24 cellular contexts compared by ENCODE assay signal in the genomic region with DNA sequence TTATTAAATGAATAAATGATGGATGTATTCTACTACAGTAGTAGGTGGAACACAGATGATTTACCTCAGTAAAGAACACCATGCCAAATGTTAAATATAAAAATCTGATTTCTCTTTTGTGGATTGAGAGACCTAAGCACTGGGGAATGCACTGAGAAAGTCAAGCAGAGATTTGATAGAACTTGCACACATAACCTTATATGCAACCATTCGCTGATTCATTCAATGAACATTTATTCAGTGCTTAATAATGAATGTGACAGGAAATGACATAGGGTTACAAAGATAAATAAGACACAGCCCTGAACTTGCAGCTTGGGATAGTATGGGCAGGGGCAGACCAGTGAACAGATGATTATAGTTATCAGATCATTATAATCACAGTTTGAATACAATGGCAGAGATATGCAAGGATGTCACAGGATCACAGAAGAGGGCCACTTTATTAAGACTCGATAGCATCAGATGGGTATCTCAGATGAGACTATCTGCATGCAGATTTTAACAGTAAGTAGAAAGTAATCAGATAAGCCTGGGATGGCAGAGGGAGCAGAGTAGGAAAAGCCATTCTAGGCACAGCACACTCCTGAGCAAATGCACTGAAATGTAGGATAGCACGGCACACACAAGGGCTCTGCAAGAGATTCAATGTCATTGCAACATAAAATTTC.
"Had no signal": no experiment of that assay in that cellular context is flagged by ENCODE, and none has a peak within 500 bp of the region (broad histone marks: within the 10 kb centered on the region; RNA-seq: fewer than 3 reads in every experiment).

No MANE protein-coding gene starts in this region.

- H3K9me3 Mint-ChIP-seq: activated T-helper 2 cell treated with anti-CD3 and anti-CD28 coated beads, Interferon-gamma antibody, Interleukin-2, Interleukin-4, amounts not matched to agents 10 μg/mL and 5 μg/mL and 100 μg/mL, durations not matched to agents 14 hours and 24 hours and 36 hours; endodermal cell had no signal

- H3K36me3 Mint-ChIP-seq: activated naive CD8-positive, alpha-beta T cell treated with anti-CD3 and anti-CD28 coated beads, Interleukin-2, amount 10 ng/mL, durations not matched to agents 7 days and 5 days; naive B cell; stimulated activated effector memory CD8-positive, alpha-beta T cell treated with anti-CD3 and anti-CD28 coated beads, Interleukin-12 subunit alpha, Interleukin-12 subunit beta, amount 100 ng/mL, for 72 hours had no signal

- H3K36me3 ChIP-seq: colonic mucosa, left lung, ovary, right lobe of liver, stomach had no signal

- H3K27ac Mint-ChIP-seq: activated CD4-positive, alpha-beta T cell treated with anti-CD3 and anti-CD28 coated beads, Interleukin-2, amount 10 ng/mL, durations not matched to agents 7 days and 5 days; activated CD8-positive, alpha-beta T cell treated with anti-CD3 and anti-CD28 coated beads, Interleukin-2, amount 10 ng/mL, durations not matched to agents 7 days and 5 days; activated naive CD8-positive, alpha-beta T cell treated with anti-CD3 and anti-CD28 coated beads, Interleukin-2, amount 10 ng/mL, durations not matched to agents 7 days and 5 days; activated T-cell treated with anti-CD3 and anti-CD28 coated beads, Interleukin-2, amount 50 U/mL, for 24 hours; activated T-helper 2 cell treated with anti-CD3 and anti-CD28 coated beads, Interferon-gamma antibody, Interleukin-2, Interleukin-4, amounts not matched to agents 10 μg/mL and 5 μg/mL and 100 μg/mL, durations not matched to agents 14 hours and 24 hours and 36 hours; endodermal cell; stimulated activated effector memory CD8-positive, alpha-beta T cell treated with anti-CD3 and anti-CD28 coated beads, Interleukin-12 subunit alpha, Interleukin-12 subunit beta, amount 100 ng/mL, for 72 hours had no signal

- H3K4me2 ChIP-seq: smooth muscle cell had no signal

- H3K4me1 Mint-ChIP-seq: activated CD4-positive, alpha-beta T cell treated with anti-CD3 and anti-CD28 coated beads, Interleukin-2, amount 10 ng/mL, durations not matched to agents 7 days and 5 days; activated naive CD8-positive, alpha-beta T cell treated with anti-CD3 and anti-CD28 coated beads, Interleukin-2, amount 10 ng/mL, durations not matched to agents 7 days and 5 days; naive B cell; stimulated activated effector memory CD8-positive, alpha-beta T cell treated with anti-CD3 and anti-CD28 coated beads, Interleukin-12 subunit alpha, Interleukin-12 subunit beta, amount 100 ng/mL, for 72 hours had no signal

- DNase-seq: activated CD4-positive, alpha-beta T cell treated with anti-CD3 and anti-CD28 coated beads, Interleukin-2, amount 10 ng/mL, durations not matched to agents 7 days and 5 days; activated CD8-positive, alpha-beta T cell treated with anti-CD3 and anti-CD28 coated beads, Interleukin-2, amount 10 ng/mL, durations not matched to agents 7 days and 5 days; activated naive CD4-positive, alpha-beta T cell treated with Interleukin-2 at 50 U/mL for 16 hours; activated naive CD8-positive, alpha-beta T cell treated with anti-CD3 and anti-CD28 coated beads, Interleukin-2, amount 10 ng/mL, durations not matched to agents 7 days and 5 days; activated T-cell treated with anti-CD3 and anti-CD28 coated beads, Interleukin-2, amount 50 U/mL, for 24 hours; amygdala; body of pancreas; caudate nucleus; colonic mucosa; endodermal cell; glutamatergic neuron; hippocampal formation; kidney; left lung; mucosa of descending colon; naive B cell; ovary; right lobe of liver; stimulated activated CD4-positive, alpha-beta T cell treated with anti-CD3 and anti-CD28 coated beads, Interleukin-4, amount 100 ng/mL, for 24 hours; stomach; trophoblast cell had no signal

- H3K27me3 ChIP-seq: body of pancreas, colonic mucosa, ovary, right lobe of liver had no signal

- H3K27ac ChIP-seq: body of pancreas, colonic mucosa, left lung, ovary, right lobe of liver, stomach had no signal

- H3K4me3 ChIP-seq: body of pancreas, colonic mucosa, left lung, mucosa of descending colon, ovary, right lobe of liver, smooth muscle cell, stomach had no signal

- H3K9me3 ChIP-seq: colonic mucosa, left lung, mucosa of descending colon, ovary, right lobe of liver, stomach had no signal

- ATAC-seq: activated CD8-positive, alpha-beta T cell treated with anti-CD3 and anti-CD28 coated beads, Interleukin-2, amount 10 ng/mL, durations not matched to agents 7 days and 5 days; body of pancreas; left lung; mucosa of descending colon; right lobe of liver; stimulated activated effector memory CD8-positive, alpha-beta T cell treated with anti-CD3 and anti-CD28 coated beads, Interleukin-12 subunit alpha, Interleukin-12 subunit beta, amount 100 ng/mL, for 72 hours had no signal

- FAIRE-seq: kidney had no signal

- H3K4me3 Mint-ChIP-seq: activated CD4-positive, alpha-beta T cell treated with anti-CD3 and anti-CD28 coated beads, Interleukin-2, amount 10 ng/mL, durations not matched to agents 7 days and 5 days; activated CD8-positive, alpha-beta T cell treated with anti-CD3 and anti-CD28 coated beads, Interleukin-2, amount 10 ng/mL, durations not matched to agents 7 days and 5 days; activated naive CD8-positive, alpha-beta T cell treated with anti-CD3 and anti-CD28 coated beads, Interleukin-2, amount 10 ng/mL, durations not matched to agents 7 days and 5 days; activated T-cell treated with anti-CD3 and anti-CD28 coated beads, Interleukin-2, amount 50 U/mL, for 24 hours; endodermal cell; naive B cell; stimulated activated effector memory CD8-positive, alpha-beta T cell treated with anti-CD3 and anti-CD28 coated beads, Interleukin-12 subunit alpha, Interleukin-12 subunit beta, amount 100 ng/mL, for 72 hours had no signal

- H3K27me3 Mint-ChIP-seq: activated CD4-positive, alpha-beta T cell treated with anti-CD3 and anti-CD28 coated beads, Interleukin-2, amount 10 ng/mL, durations not matched to agents 7 days and 5 days; activated naive CD8-positive, alpha-beta T cell treated with anti-CD3 and anti-CD28 coated beads, Interleukin-2, amount 10 ng/mL, durations not matched to agents 7 days and 5 days; activated T-cell treated with anti-CD3 and anti-CD28 coated beads, Interleukin-2, amount 50 U/mL, for 24 hours had no signal

- H3K4me1 ChIP-seq: body of pancreas, colonic mucosa, left lung, right lobe of liver, stomach had no signal
